Comparison of ENCODE assay signal across 9 cellular contexts in genomic region chr6:71349976-71350615, GRCh38.
DNase-seq lines count a peak whose midpoint lies in the region; ATAC-seq and FAIRE-seq lines count a peak whose summit lies in the region.
"Had no signal": no experiment of that assay in that cellular context is flagged by ENCODE, and none has a peak within 500 bp of the region (broad histone marks: within the 10 kb centered on the region; RNA-seq: fewer than 3 reads in every experiment).

No MANE protein-coding gene starts in this region.

- peak; percentile 73 for ATAC-seq in Right ventricle myocardium inferior
- ATAC-seq in HG02885 (IDR thresholded peaks at IDR 0.05; ENCODE audit: poor library complexity, unreplicated experiment), result no peak

- no peak overlapping the region for H3K27ac Mint-ChIP-seq in activated T-helper 2 cell treated with anti-CD3 and anti-CD28 coated beads, Interferon-gamma antibody, Interleukin-2, Interleukin-4, amounts not matched to agents 10 μg/mL and 5 μg/mL and 100 μg/mL, durations not matched to agents 14 hours and 24 hours and 36 hours

- DNase-seq in Right ventricle myocardium inferior (ENCODE audit: missing footprints), result no peak
- no peak for DNase-seq in cardiac septum (ENCODE audit: low spot score)
- DNase-seq in midbrain (lab: John Stamatoyannopoulos, UW), result peak; percentile 74
- DNase-seq in NCI-H1694 (lab: John Stamatoyannopoulos, UW), result no peak
- DNase-seq in activated T-helper 2 cell treated with anti-CD3 and anti-CD28 coated beads, Interferon-gamma antibody, Interleukin-2, Interleukin-4, amounts not matched to agents 10 μg/mL and 5 μg/mL and 100 μg/mL, durations not matched to agents 14 hours and 24 hours and 36 hours (ENCODE audit: low spot score), result no peak
- DNase-seq in NOMO-1 treated with DMSO at 0.1 percent for 48 hours (lab: John Stamatoyannopoulos, UW; ENCODE audit: unreplicated experiment), result no peak
- DNase-seq: colonic mucosa had no signal

- intact Hi-C loops in Right ventricle myocardium inferior (cut with DNase I), result loop anchor here (2.0 to 5.0 kb wide), 2 partner anchors 63 to 159 kb away; partner anchors contain the start of gene OGFRL1
- intact Hi-C loops in cardiac septum (cut with DNase I), result loop anchor here (5.0 kb wide), 2 partner anchors 63 to 153 kb away; partner anchors contain the start of gene OGFRL1
- intact Hi-C loops in activated T-helper 2 cell treated with anti-CD3 and anti-CD28 coated beads, Interferon-gamma antibody, Interleukin-2, Interleukin-4, amounts not matched to agents 10 μg/mL and 5 μg/mL and 100 μg/mL, durations not matched to agents 14 hours and 24 hours and 36 hours (cut with micrococcal nuclease), result loop anchor here (2.0 to 5.0 kb wide), 2 partner anchors 63 to 159 kb away; partner anchors contain the start of gene OGFRL1

- no peaks in the 10 kb centered on the region for H3K4me1 Mint-ChIP-seq in activated T-helper 2 cell treated with anti-CD3 and anti-CD28 coated beads, Interferon-gamma antibody, Interleukin-2, Interleukin-4, amounts not matched to agents 10 μg/mL and 5 μg/mL and 100 μg/mL, durations not matched to agents 14 hours and 24 hours and 36 hours (ENCODE audit: low read depth)

- no peaks in the 10 kb centered on the region for H3K9me3 Mint-ChIP-seq in activated T-helper 2 cell treated with anti-CD3 and anti-CD28 coated beads, Interferon-gamma antibody, Interleukin-2, Interleukin-4, amounts not matched to agents 10 μg/mL and 5 μg/mL and 100 μg/mL, durations not matched to agents 14 hours and 24 hours and 36 hours

- H3K4me3 Mint-ChIP-seq in activated T-helper 2 cell treated with anti-CD3 and anti-CD28 coated beads, Interferon-gamma antibody, Interleukin-2, Interleukin-4, amounts not matched to agents 10 μg/mL and 5 μg/mL and 100 μg/mL, durations not matched to agents 14 hours and 24 hours and 36 hours (ENCODE audit: low read depth), result no peak overlapping the region

- FAIRE-seq in endometrium (lab: Jason Lieb, UNC), result peak; percentile 4

- peaks cover 6% of the 10 kb centered on the region for H3K27me3 Mint-ChIP-seq in activated T-helper 2 cell treated with anti-CD3 and anti-CD28 coated beads, Interferon-gamma antibody, Interleukin-2, Interleukin-4, amounts not matched to agents 10 μg/mL and 5 μg/mL and 100 μg/mL, durations not matched to agents 14 hours and 24 hours and 36 hours (ENCODE audit: low read depth)

- no peaks in the 10 kb centered on the region for H3K36me3 Mint-ChIP-seq in activated T-helper 2 cell treated with anti-CD3 and anti-CD28 coated beads, Interferon-gamma antibody, Interleukin-2, Interleukin-4, amounts not matched to agents 10 μg/mL and 5 μg/mL and 100 μg/mL, durations not matched to agents 14 hours and 24 hours and 36 hours (ENCODE audit: low read depth)
